Comparison of ENCODE assay signal across 1 cellular context in genomic region chr13:52455677-52456041, GRCh38.
TF ChIP-seq lines count a peak whose summit lies in the region.

No MANE protein-coding gene starts in this region.

TF ChIP-seq in SK-N-SH treated with all-trans-retinoic acid at 6 μM for 48 hours, 23 proteins besides CTCF, POLR2A, EP300 and RAD21 (continued from another document):
- TF ChIP-seq BACH2 (CRISPR knock-in tag; IDR thresholded peaks at IDR 0.05; ENCODE audit: borderline replicate concordance) (no peak), PATZ1 (CRISPR knock-in tag; IDR thresholded peaks at IDR 0.05; ENCODE audit: borderline replicate concordance) (no peak), CREB5 (CRISPR knock-in tag; IDR thresholded peaks at IDR 0.05; ENCODE audit: low read depth) (no peak), CSDC2 (CRISPR knock-in tag; IDR thresholded peaks at IDR 0.05) (no peak)
